In genomic region chr22:26781062-26781461, GRCh38 we compare ENCODE assay signal across 17 cellular contexts.
A peak's percentile ranks its signal among the peaks of the same experiment; 100 is the strongest.
DNase-seq lines count a peak whose midpoint lies in the region; ATAC-seq, FAIRE-seq and TF ChIP-seq lines count a peak whose summit lies in the region.
"Had no signal": no experiment of that assay in that cellular context is flagged by ENCODE, and none has a peak within 500 bp of the region (broad histone marks: within the 10 kb centered on the region; RNA-seq: fewer than 3 reads in every experiment).

No MANE protein-coding gene starts in this region.

- H3K4me1 ChIP-seq in A549 (peaks cover 14% of the 10 kb centered on the region), HEK293 (ENCODE audit: control insufficient read depth, insufficient read depth, low read length) (no peaks in the 10 kb centered on the region), H1 (replicated peaks in 1 of 4; ENCODE audit: control insufficient read depth in 3 of 4, insufficient read depth in 4 of 4, low read length in 3 of 4) (peaks cover 2 to 19% (median 5%) of the 10 kb centered on the region in 4 experiments; a peak in 4 of 7 replicates)
- H3K4me1 ChIP-seq: Caco-2 had no signal

- H3K18ac ChIP-seq in H1 (ENCODE audit: extremely low read depth, low read length), result no peak overlapping the region

- TF ChIP-seq POLR2A in A549 (IDR thresholded peaks at IDR 0.05; ENCODE audit: low read length) (no peak), H1 (IDR thresholded peaks at IDR 0.05; ENCODE audit: control extremely low read depth in 1 of 2, low read depth in 2 of 2, low read length in 2 of 2) (no peak)

- H2BK12ac ChIP-seq in H1 (ENCODE audit: low read depth, low read length), result no peak overlapping the region

- CTCF ChIA-PET in A549 (lab: Yijun Ruan, JAX) (no interaction called here), HEK293 (lab: Yijun Ruan, JAX) (no interaction called here), H1 (lab: Charles Lee; ENCODE audit: partially characterized antibody) (interaction anchor here (0.6 kb wide), 1 partner anchor 600 kb away, joined by 3 read pairs; no protein-coding TSS in a partner anchor)

- no peak overlapping the region for H3K56ac ChIP-seq in H1 (replicated peaks; ENCODE audit: insufficient read length, low read depth, low read length)

- no peak overlapping the region for H3K9ac ChIP-seq in H1 (replicated peaks in 1 of 4; ENCODE audit: extremely low read depth in 1 of 4, low read depth in 3 of 4, low read length in 3 of 4)
- H3K9ac ChIP-seq: BLaER1 had no signal

- H3K27me3 ChIP-seq in H1 (replicated peaks in 1 of 4; ENCODE audit: control insufficient read depth in 3 of 4, extremely low read depth in 1 of 4, insufficient read depth in 3 of 4, low read length in 3 of 4), result peaks cover 0 to 22% (median 8%) of the 10 kb centered on the region in 4 experiments; a peak in 5 of 7 replicates
- H3K27me3 ChIP-seq: BLaER1 had no signal

- H3K4me3 ChIP-seq in A549, result no peak overlapping the region
- H3K4me3 ChIP-seq in HEK293 (ENCODE audit: low read depth, low read length), result no peak overlapping the region
- H3K4me3 ChIP-seq in H1 (ENCODE audit: extremely low read depth in 1 of 4, insufficient read depth in 2 of 4, low read depth in 3 of 4, low read length in 4 of 4), result no peak overlapping the region
- H3K4me3 ChIP-seq: BLaER1, GM23338, HAP-1 had no signal

- TF ChIP-seq CTCF in A549 (IDR thresholded peaks at IDR 0.05) (no peak), HEK293 (tag by site-specific recombination; IDR thresholded peaks at IDR 0.05) (no peak), H1 (IDR thresholded peaks at IDR 0.05; ENCODE audit: control extremely low read depth in 1 of 3, insufficient read depth in 1 of 3, low read depth in 1 of 3, low read length in 3 of 3) (no peak)

- TF ChIP-seq EP300 in A549 (IDR thresholded peaks at IDR 0.05), result no peak
- no peak for TF ChIP-seq EP300 in H1 (IDR thresholded peaks at IDR 0.05; ENCODE audit: borderline replicate concordance in 1 of 2, low read depth in 2 of 2, low read length in 2 of 2)

- no peak overlapping the region for H4K8ac ChIP-seq in H1 (ENCODE audit: extremely low read depth, insufficient read depth, low read length)

- peaks cover 0 to 25% of the 10 kb centered on the region in 2 experiments; a peak in 2 of 3 replicates for H3K36me3 ChIP-seq in HEK293 (ENCODE audit: control insufficient read depth in 2 of 2, insufficient read depth in 1 of 2, low read length in 2 of 2)
- 0 out of 8 replicates have a peak, but pooled peaks cover 0 to 3% (median 0%) of the 10 kb centered on the region in 4 experiments for H3K36me3 ChIP-seq in H1 (ENCODE audit: control insufficient read depth in 2 of 4, insufficient read depth in 4 of 4, low read length in 3 of 4)
- H3K36me3 ChIP-seq: HAP-1 had no signal

- WGBS in A549 (ENCODE audit: missing lambda C conversion rate), result 72% methylated on average over 2 of the region's 2 CpGs
- 85% methylated on average over 2 of the region's 2 CpGs; no CpG with 5 or more reads in 1 of the 2 experiments for WGBS in H1 (ENCODE audit: extremely low coverage in 1 of 2, insufficient coverage in 1 of 2, insufficient read length in 1 of 2, insufficient replicate concordance in 2 of 2, low coverage in 1 of 2, low lambda C conversion rate in 2 of 2, missing lambda C conversion rate in 1 of 2), 2 experiments

- no peak overlapping the region for H3K23ac ChIP-seq in H1 (ENCODE audit: insufficient read length)

- H3K9me3 ChIP-seq in A549 (0 out of 3 replicates have a peak, but pooled peaks cover 2% of the 10 kb centered on the region), HEK293 (ENCODE audit: control insufficient read depth, insufficient read depth, low read depth, low read length) (no peaks in the 10 kb centered on the region), H1 (ENCODE audit: insufficient read depth in 2 of 2, low read depth in 1 of 2, low read length in 1 of 2) (peaks cover 0 to 9% of the 10 kb centered on the region in 2 experiments; a peak in 1 of 4 replicates)
- H3K9me3 ChIP-seq: Caco-2, HAP-1 had no signal

- no peak overlapping the region for H2BK20ac ChIP-seq in H1 (ENCODE audit: low read length)

- TF ChIP-seq RAD21 in A549 (conservative IDR thresholded peaks at IDR 0.05 in 1 of 2, IDR thresholded peaks at IDR 0.05 in 1 of 2), result no peak
- no peak for TF ChIP-seq RAD21 in H1 (IDR thresholded peaks at IDR 0.05 in 1 of 2, conservative IDR thresholded peaks at IDR 0.05 in 1 of 2; ENCODE audit: low read depth in 2 of 2, low read length in 2 of 2)

- no peak overlapping the region for H3K27ac ChIP-seq in A549
- no peak overlapping the region for H3K27ac ChIP-seq in HEK293 (ENCODE audit: extremely low read depth, low read depth, low read length)
- no peak overlapping the region for H3K27ac ChIP-seq in H1 (ENCODE audit: low read depth, low read length)
- H3K27ac ChIP-seq: BLaER1, C4-2B had no signal

- H3K23me2 ChIP-seq in H1 (ENCODE audit: low read depth, low read length), result no peaks in the 10 kb centered on the region

- no peaks in the 10 kb centered on the region for H3K79me2 ChIP-seq in H1 (ENCODE audit: control insufficient read depth in 1 of 2, insufficient read depth in 2 of 2, low read length in 2 of 2)

- POLR2A ChIA-PET in A549 (lab: Yijun Ruan, JAX) (no interaction called here), HEK293 (lab: Yijun Ruan, JAX) (no interaction called here), H1 (lab: Charles Lee; ENCODE audit: partially characterized antibody) (no interaction called here)

- H2BK120ac ChIP-seq in H1 (replicated peaks; ENCODE audit: low read depth, low read length), result no peak overlapping the region

- no peak overlapping the region for H4K91ac ChIP-seq in H1 (replicated peaks; ENCODE audit: insufficient read length, low read length)

- DNase-seq in A549 (ENCODE audit: low read depth in 1 of 2, low spot score in 1 of 2), result no peak
- no peak for DNase-seq in H1 (ENCODE audit: low read depth in 1 of 2, low spot score in 2 of 2)
- DNase-seq in NCI-H1105 treated with DMSO at 0.1 percent for 48 hours (lab: John Stamatoyannopoulos, UW), result no peak
- no peak for DNase-seq in stimulated activated CD4-positive, alpha-beta T cell treated with anti-CD3 and anti-CD28 coated beads, Interleukin-4, amount 100 ng/mL, for 1 hour
- DNase-seq: Caco-2; CD4-positive, CD25-positive, alpha-beta regulatory T cell; CD8-positive, alpha-beta T cell; DMS153; DND-41 had no signal

- no peak for FAIRE-seq in A549 (lab: Jason Lieb, UNC)
- no peak for FAIRE-seq in H1 (lab: Jason Lieb, UNC)
- FAIRE-seq: G401.6, H54 had no signal

- H3K79me1 ChIP-seq in H1 (ENCODE audit: low read depth, low read length), result no peaks in the 10 kb centered on the region

- H2BK5ac ChIP-seq in H1 (ENCODE audit: low read depth, low read length), result no peak overlapping the region

- no peak overlapping the region for H2AFZ ChIP-seq in H1 (ENCODE audit: low read length)
- H2AFZ ChIP-seq: GM23338 had no signal

- H2AK5ac ChIP-seq in H1 (ENCODE audit: low read depth, low read length), result no peak overlapping the region

- H3K4ac ChIP-seq in H1 (replicated peaks; ENCODE audit: insufficient read length, low read depth, low read length), result no peak overlapping the region

- no peak overlapping the region for H3K4me2 ChIP-seq in A549
- no peak overlapping the region for H3K4me2 ChIP-seq in H1 (ENCODE audit: insufficient read depth in 1 of 2, low read depth in 2 of 2, low read length in 2 of 2)
- H3K4me2 ChIP-seq: BLaER1, GM23338 had no signal

- H3K14ac ChIP-seq in H1 (ENCODE audit: insufficient read length), result no peak overlapping the region

- H4K20me1 ChIP-seq in H1 (replicated peaks in 1 of 2; ENCODE audit: control insufficient read depth in 1 of 2, insufficient read depth in 2 of 2, low read length in 2 of 2), result no peaks in the 10 kb centered on the region
- H4K20me1 ChIP-seq: BLaER1 had no signal

- ATAC-seq in A549 (no peak), HG03139 (IDR thresholded peaks at IDR 0.05; ENCODE audit: unreplicated experiment) (no peak)
- ATAC-seq: CD8-positive, alpha-beta T cell; GM23338 had no signal

- H2BK15ac ChIP-seq in H1 (ENCODE audit: low read length), result no peak overlapping the region

- H4K5ac ChIP-seq in H1 (ENCODE audit: insufficient read length, low read depth, low read length), result no peak overlapping the region

TF ChIP-seq in A549, 52 proteins besides CTCF, POLR2A, EP300 and RAD21:
- no peak for TF ChIP-seq CBX2 (IDR thresholded peaks at IDR 0.05; ENCODE audit: borderline replicate concordance, low read depth)
- no peak for TF ChIP-seq CEBPB (IDR thresholded peaks at IDR 0.05)
- TF ChIP-seq ZFP36 (IDR thresholded peaks at IDR 0.05; ENCODE audit: borderline replicate concordance, partially characterized antibody), result peak; percentile 41
- TF ChIP-seq MAZ (IDR thresholded peaks at IDR 0.05; ENCODE audit: borderline replicate concordance, low read depth, low read length), result no peak

TF ChIP-seq in HEK293, 187 proteins besides CTCF, POLR2A, EP300 and RAD21 (continues in another document):
- TF ChIP-seq ZNF768 (tag by site-specific recombination; IDR thresholded peaks at IDR 0.05), result peak; percentile 89

TF ChIP-seq in H1, 55 proteins besides CTCF, POLR2A, EP300 and RAD21:
- TF ChIP-seq POU5F1 (IDR thresholded peaks at IDR 0.05; ENCODE audit: low read depth, low read length) (no peak), KDM1A (IDR thresholded peaks at IDR 0.05; ENCODE audit: borderline replicate concordance, low read length) (peak; percentile 78; the same call in 1 of the 2 replicates)
